21 cellular contexts compared by ENCODE assay signal in the genomic region with DNA sequence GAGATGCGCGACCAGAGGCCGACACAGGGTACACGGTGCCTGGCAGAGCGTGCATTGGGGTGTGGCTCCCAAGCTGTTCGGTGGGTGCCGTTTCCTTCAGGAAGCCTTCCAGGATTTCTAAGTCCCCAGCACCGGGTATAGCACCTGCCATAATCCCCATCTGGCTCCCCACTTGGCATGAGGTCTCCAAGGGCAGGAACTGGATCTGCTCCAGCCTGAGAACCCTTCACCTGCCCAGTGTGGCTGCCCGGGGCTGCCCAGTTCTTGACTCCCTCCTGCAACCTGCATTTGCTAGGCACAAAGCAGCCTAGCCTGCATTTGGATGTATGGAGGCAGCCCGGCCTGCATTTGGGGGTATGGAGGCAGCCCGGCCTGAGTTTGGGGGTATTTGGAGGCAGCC.
DNase-seq lines count a peak whose midpoint lies in the region; ATAC-seq and TF ChIP-seq lines count a peak whose summit lies in the region.
"Had no signal": no experiment of that assay in that cellular context is flagged by ENCODE, and none has a peak within 500 bp of the region (broad histone marks: within the 10 kb centered on the region; RNA-seq: fewer than 3 reads in every experiment).

No MANE protein-coding gene starts in this region.

- 46 to 67% (median 46%) methylated on average over 11 of the region's 11 CpGs for WGBS in psoas muscle, 3 donors

- H3K27ac ChIP-seq in BLaER1: no peak overlapping the region; the same call in 1 of the 2 replicates
- H3K27ac ChIP-seq in Panc1 (ENCODE audit: low read length): peak overlapping the region; percentile 60
- peak overlapping the region; percentile 19 for H3K27ac ChIP-seq in cingulate gyrus (ENCODE audit: low read depth, low read length)
- peak overlapping the region; percentile 19 for H3K27ac ChIP-seq in psoas muscle

- no peak overlapping the region for H3K9ac ChIP-seq in BLaER1

- ATAC-seq in Panc1 (no peak), psoas muscle (no peak), GM18517 (IDR thresholded peaks at IDR 0.05; ENCODE audit: unreplicated experiment) (no peak), GM21390 (IDR thresholded peaks at IDR 0.05; ENCODE audit: unreplicated experiment) (no peak)
- ATAC-seq: CD8-positive, alpha-beta T cell had no signal

- DNase-seq in Panc1 (ENCODE audit: low read depth, low spot score) (no peak), psoas muscle (no peak), kidney glomerular epithelial cell (lab: John Stamatoyannopoulos, UW) (no peak), amniotic stem cell (lab: John Stamatoyannopoulos, UW) (no peak)
- DNase-seq: ACHN; C1 segment of cervical spinal cord; CD8-positive, alpha-beta T cell; DND-41; GOT3; IMR-90; NCI-H1105; NCI-H146; NCI-H2029 treated with DMSO at 0.1 percent for 48 hours; NCI-H226; NCI-H510A treated with DMSO at 0.1 percent for 48 hours; NCI-H748 treated with DMSO at 0.1 percent for 48 hours; Right ventricle myocardium superior had no signal

- peaks cover 99% of the 10 kb centered on the region for H4K20me1 ChIP-seq in BLaER1

- H3K36me3 ChIP-seq in BLaER1 (peaks cover 65% of the 10 kb centered on the region), Panc1 (ENCODE audit: control insufficient read depth, insufficient read depth, low read length) (no peaks in the 10 kb centered on the region), psoas muscle (ENCODE audit: insufficient read depth in 1 of 2, low read depth in 1 of 2) (peaks cover 0 to 26% of the 10 kb centered on the region in 2 donors)

- H3K4me1 ChIP-seq in BLaER1 (peaks cover 59% of the 10 kb centered on the region), Panc1 (ENCODE audit: control insufficient read depth, insufficient read depth, low read length) (peaks cover 89% of the 10 kb centered on the region), psoas muscle (peaks cover 85% of the 10 kb centered on the region)

- POLR2A ChIA-PET in Panc1 (lab: Charles Lee): no interaction called here

- intact Hi-C loops in Panc1 (cut with micrococcal nuclease; ENCODE audit: unreplicated experiment): no loop called here
- intact Hi-C loops in psoas muscle (cut with DNase I): loop anchor here in 1 of 2 donors (10.0 kb wide), 1 partner anchor 150 kb away; no protein-coding TSS in a partner anchor

- no peak for TF ChIP-seq CTCF in Panc1 (IDR thresholded peaks at IDR 0.05)
- no peak for TF ChIP-seq CTCF in psoas muscle (IDR thresholded peaks at IDR 0.05)

- H3K27me3 ChIP-seq in BLaER1 (no peaks in the 10 kb centered on the region), Panc1 (ENCODE audit: control insufficient read depth, insufficient read depth, low read length) (no peaks in the 10 kb centered on the region), psoas muscle (ENCODE audit: insufficient read depth in 3 of 3, low read length in 2 of 3) (no peaks in the 10 kb centered on the region)

- in situ Hi-C loops in Panc1 (cut with HindIII; ENCODE audit: low pct_unique_long_range_greater_than_20kb, low sequenced_read_pairs): no loop called here

- CTCF ChIA-PET in Panc1 (lab: Charles Lee): interaction anchor here (1.1 kb wide), 1 partner anchor 16 kb away, joined by 3 read pairs; no protein-coding TSS in a partner anchor

- H3K4me3 ChIP-seq in BLaER1: no peak overlapping the region
- no peak overlapping the region for H3K4me3 ChIP-seq in Panc1 (ENCODE audit: low read depth in 2 of 2, low read length in 2 of 2)
- H3K4me3 ChIP-seq in psoas muscle: no peak overlapping the region

- peak overlapping the region; percentile 93 for H3K4me2 ChIP-seq in BLaER1

- H3K9me3 ChIP-seq in BLaER1 (no peaks in the 10 kb centered on the region), Panc1 (ENCODE audit: control insufficient read depth, insufficient read depth, low read depth, low read length) (no peaks in the 10 kb centered on the region), psoas muscle (no peaks in the 10 kb centered on the region)

- BruUV-seq in Panc1 (replicated peaks; lab: Mats Ljungman, UMichigan): no TSS peak
